ENCODE assay signal across 13 cellular contexts in genomic region chr3:107263269-107264021, GRCh38.
DNase-seq lines count a peak whose midpoint lies in the region; ATAC-seq and TF ChIP-seq lines count a peak whose summit lies in the region.
"Had no signal": no experiment of that assay in that cellular context is flagged by ENCODE, and none has a peak within 500 bp of the region (broad histone marks: within the 10 kb centered on the region; RNA-seq: fewer than 3 reads in every experiment).

No MANE protein-coding gene starts in this region.

- no peaks in the 10 kb centered on the region for H3K9me3 Mint-ChIP-seq in activated naive CD4-positive, alpha-beta T cell treated with anti-CD3 and anti-CD28 coated beads, Interleukin-2, amount 10 ng/mL, durations not matched to agents 7 days and 5 days

- H3K4me1 Mint-ChIP-seq in activated naive CD4-positive, alpha-beta T cell treated with anti-CD3 and anti-CD28 coated beads, Interleukin-2, amount 10 ng/mL, durations not matched to agents 7 days and 5 days = peaks cover 6% of the 10 kb centered on the region

- H3K4me3 Mint-ChIP-seq in activated naive CD4-positive, alpha-beta T cell treated with anti-CD3 and anti-CD28 coated beads, Interleukin-2, amount 10 ng/mL, durations not matched to agents 7 days and 5 days = no peak overlapping the region
- H3K4me3 Mint-ChIP-seq: activated naive CD8-positive, alpha-beta T cell had no signal

- H3K36me3 Mint-ChIP-seq in activated naive CD4-positive, alpha-beta T cell treated with anti-CD3 and anti-CD28 coated beads, Interleukin-2, amount 10 ng/mL, durations not matched to agents 7 days and 5 days = no peaks in the 10 kb centered on the region
- H3K36me3 Mint-ChIP-seq: activated naive CD8-positive, alpha-beta T cell had no signal

- peak; percentile 11 for DNase-seq in AG10803 (ENCODE audit: low read depth)
- peak; percentile 17 for DNase-seq in RPMI7951 (ENCODE audit: low read depth)
- DNase-seq in fibroblast of peridontal ligament (ENCODE audit: extremely low read depth) = peak; percentile 83
- DNase-seq in omental fat pad (ENCODE audit: low spot score) = no peak
- DNase-seq in NCI-H187 (lab: John Stamatoyannopoulos, UW) = no peak
- no peak for DNase-seq in activated naive CD4-positive, alpha-beta T cell treated with anti-CD3 and anti-CD28 coated beads, Interleukin-2, amount 10 ng/mL, durations not matched to agents 7 days and 5 days
- no peak for DNase-seq in LoVo (ENCODE audit: low spot score)
- DNase-seq: activated CD4-positive, alpha-beta T cell treated with anti-CD3 and anti-CD28 coated beads, Interleukin-2, amount 50 U/mL, for 1 hour; GF-D8; HCEC 1CT had no signal

- no peaks in the 10 kb centered on the region for H3K27me3 Mint-ChIP-seq in activated naive CD4-positive, alpha-beta T cell treated with anti-CD3 and anti-CD28 coated beads, Interleukin-2, amount 10 ng/mL, durations not matched to agents 7 days and 5 days
- H3K27me3 Mint-ChIP-seq: progenitor cell of endocrine pancreas had no signal

- no peak overlapping the region for H3K27ac Mint-ChIP-seq in activated naive CD4-positive, alpha-beta T cell treated with anti-CD3 and anti-CD28 coated beads, Interleukin-2, amount 10 ng/mL, durations not matched to agents 7 days and 5 days
- H3K27ac Mint-ChIP-seq: activated naive CD8-positive, alpha-beta T cell; progenitor cell of endocrine pancreas had no signal

- ATAC-seq in omental fat pad (ENCODE audit: low FRiP score) = peak; percentile 78
- ATAC-seq in activated CD4-positive, CD25-positive, alpha-beta regulatory T cell treated with anti-CD3 and anti-CD28 coated beads, Interleukin-2, amount 50 U/mL, for 24 hours = no peak

- CTCF ChIA-PET in activated naive CD4-positive, alpha-beta T cell treated with anti-CD3 and anti-CD28 coated beads, Interleukin-2, amount 10 ng/mL, durations not matched to agents 7 days and 5 days (lab: Charles Lee) = interaction anchor here (1.1 to 1.4 kb wide), 2 partner anchors 8 to 157 kb away, joined by 5 to 6 read pairs; no protein-coding TSS in a partner anchor

- no peak overlapping the region; the same call in 1 of the 2 replicates for H3K4me3 ChIP-seq in AG10803 (ENCODE audit: low read length)

- TF ChIP-seq CTCF in AG10803 (conservative IDR thresholded peaks at IDR 0.05; ENCODE audit: low read length) (no peak), omental fat pad (IDR thresholded peaks at IDR 0.05) (no peak)

Comparison
In these comparisons a context has a peak if more than half of its experiments do, and no peak if none do; other contexts are left out.
1. DNase-seq: peak in AG10803 (single experiment), RPMI7951 (single experiment) and fibroblast of peridontal ligament (single experiment); none in omental fat pad (single experiment), NCI-H187 (0 of 2), activated naive CD4-positive, alpha-beta T cell treated with anti-CD3 and anti-CD28 coated beads, Interleukin-2, amount 10 ng/mL, durations not matched to agents 7 days and 5 days (single experiment) and LoVo (single experiment).